In genomic region chr11:57645716-57646085, GRCh38 we compare ENCODE assay signal across 1 cellular context.
TF ChIP-seq lines count a peak whose summit lies in the region.

No MANE protein-coding gene starts in this region.

TF ChIP-seq in IMR-90, 13 proteins besides CTCF, POLR2A, EP300 and RAD21:
- TF ChIP-seq MAZ (IDR thresholded peaks at IDR 0.05; ENCODE audit: borderline replicate concordance, low read depth, low read length) (no peak), MXI1 (IDR thresholded peaks at IDR 0.05; ENCODE audit: borderline replicate concordance, low read depth, low read length) (no peak), BHLHE40 (IDR thresholded peaks at IDR 0.05; ENCODE audit: low read depth, low read length) (no peak), NFE2L2 (IDR thresholded peaks at IDR 0.05; ENCODE audit: low read depth, low read length) (no peak), RCOR1 (IDR thresholded peaks at IDR 0.05; ENCODE audit: insufficient replicate concordance, low read length) (no peak), SMC3 (IDR thresholded peaks at IDR 0.05; ENCODE audit: low read depth, low read length) (no peak), RFX5 (IDR thresholded peaks at IDR 0.05; ENCODE audit: low read depth, low read length) (no peak)
- TF ChIP-seq, protein P1, sequence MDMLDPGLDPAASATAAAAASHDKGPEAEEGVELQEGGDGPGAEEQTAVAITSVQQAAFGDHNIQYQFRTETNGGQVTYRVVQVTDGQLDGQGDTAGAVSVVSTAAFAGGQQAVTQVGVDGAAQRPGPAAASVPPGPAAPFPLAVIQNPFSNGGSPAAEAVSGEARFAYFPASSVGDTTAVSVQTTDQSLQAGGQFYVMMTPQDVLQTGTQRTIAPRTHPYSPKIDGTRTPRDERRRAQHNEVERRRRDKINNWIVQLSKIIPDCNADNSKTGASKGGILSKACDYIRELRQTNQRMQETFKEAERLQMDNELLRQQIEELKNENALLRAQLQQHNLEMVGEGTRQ (IDR thresholded peaks at IDR 0.05; ENCODE audit: low read depth, low read length), result no peak
TF ChIP-seq in IMR-90: peak in this region for 0.
